In the genomic region with DNA sequence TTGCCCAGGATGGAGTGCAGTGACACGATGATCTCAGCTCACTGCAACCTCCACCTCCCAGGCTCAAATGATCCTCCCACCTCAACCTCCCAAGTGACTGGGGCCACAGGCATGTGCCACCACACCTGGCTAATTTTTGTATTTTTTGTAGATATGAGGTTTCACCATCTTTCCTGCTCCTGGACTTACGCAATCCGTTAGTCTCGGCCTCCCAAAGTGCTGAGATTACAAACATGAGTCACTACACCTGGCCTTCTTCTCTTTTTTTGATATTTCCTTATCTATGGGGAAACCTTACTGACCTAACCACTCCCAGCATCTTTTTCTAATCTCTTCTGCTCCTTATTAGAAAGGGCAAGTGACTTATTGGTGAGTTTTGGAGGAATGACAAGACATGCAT, we compare ENCODE assay signal across 25 cellular contexts.
"Had no signal": no experiment of that assay in that cellular context is flagged by ENCODE, and none has a peak within 500 bp of the region (broad histone marks: within the 10 kb centered on the region; RNA-seq: fewer than 3 reads in every experiment).

No MANE protein-coding gene starts in this region.

- H3K27me3 ChIP-seq: brain microvascular endothelial cell, gastrocnemius medialis, hepatocyte, right atrium auricular region, tibial nerve had no signal

- H3K36me3 ChIP-seq: brain microvascular endothelial cell, gastrocnemius medialis, right atrium auricular region, tibial nerve had no signal

- H3K4me2 ChIP-seq: hepatocyte had no signal

- H3K36me3 Mint-ChIP-seq: natural killer cell treated with Interleukin-12 subunit alpha and Interleukin-12 subunit beta and Interleukin-15 and Interleukin-18, amount 100 ng/mL, for 72 hours; WTC11 had no signal

- H3K27ac ChIP-seq: brain microvascular endothelial cell, gastrocnemius medialis, hepatocyte, right atrium auricular region, tibial nerve had no signal

- H3K27ac Mint-ChIP-seq: activated CD4-positive, alpha-beta memory T cell treated with anti-CD3 and anti-CD28 coated beads, Interleukin-2, amount 10 ng/mL, durations not matched to agents 7 days and 5 days; activated CD4-positive, alpha-beta T cell treated with anti-CD3 and anti-CD28 coated beads, Interleukin-2, amount 10 ng/mL, durations not matched to agents 7 days and 5 days; activated T-cell treated with anti-CD3 and anti-CD28 coated beads, Interleukin-2, amount 50 U/mL, for 24 hours; natural killer cell treated with Interleukin-12 subunit alpha and Interleukin-12 subunit beta and Interleukin-15 and Interleukin-18, amount 100 ng/mL, for 72 hours; WTC11 had no signal

- H3K4me1 ChIP-seq: gastrocnemius medialis, right atrium auricular region, tibial nerve had no signal

- DNase-seq: activated CD4-positive, alpha-beta memory T cell treated with anti-CD3 and anti-CD28 coated beads, Interleukin-2, amount 10 ng/mL, durations not matched to agents 7 days and 5 days; activated CD4-positive, alpha-beta T cell treated with anti-CD3 and anti-CD28 coated beads for 1 hour; activated CD4-positive, alpha-beta T cell treated with anti-CD3 and anti-CD28 coated beads, Interleukin-2, amount 10 ng/mL, durations not matched to agents 7 days and 5 days; activated CD8-positive, alpha-beta memory T cell treated with anti-CD3 and anti-CD28 coated beads, Interleukin-2, amount 50 U/mL, for 48 hours; activated gamma-delta T cell; activated naive CD4-positive, alpha-beta T cell treated with anti-CD3 and anti-CD28 coated beads, Interleukin-2, amount 50 U/mL, for 16 hours; activated T-cell treated with anti-CD3 and anti-CD28 coated beads, Interleukin-2, amount 50 U/mL, for 24 hours; amniotic stem cell; brain microvascular endothelial cell; central memory CD4-positive, alpha-beta T cell; dermis blood vessel endothelial cell; effector CD8-positive, alpha-beta T cell; erythroblast; gastrocnemius medialis; left cardiac atrium; left ventricle myocardium superior; mucosa of descending colon; stimulated activated CD4-positive, alpha-beta T cell treated with anti-CD3 and anti-CD28 coated beads, Interleukin-15, amount 100 ng/mL, for 24 hours; stimulated activated CD4-positive, alpha-beta T cell treated with anti-CD3 and anti-CD28 coated beads, Interleukin-2, amount 100 ng/mL, for 24 hours; stimulated activated naive CD4-positive, alpha-beta T cell had no signal

- H3K4me1 Mint-ChIP-seq: activated CD4-positive, alpha-beta memory T cell treated with anti-CD3 and anti-CD28 coated beads, Interleukin-2, amount 10 ng/mL, durations not matched to agents 7 days and 5 days; activated CD4-positive, alpha-beta T cell treated with anti-CD3 and anti-CD28 coated beads, Interleukin-2, amount 10 ng/mL, durations not matched to agents 7 days and 5 days; WTC11 had no signal

- H3K79me2 ChIP-seq: hepatocyte had no signal

- H3K9me3 ChIP-seq: gastrocnemius medialis, mucosa of descending colon, right atrium auricular region, tibial nerve had no signal

- H3K4me3 ChIP-seq: gastrocnemius medialis, hepatocyte, mucosa of descending colon, right atrium auricular region, tibial nerve had no signal

- H3K4me3 Mint-ChIP-seq: activated CD4-positive, alpha-beta memory T cell treated with anti-CD3 and anti-CD28 coated beads, Interleukin-2, amount 10 ng/mL, durations not matched to agents 7 days and 5 days; activated CD4-positive, alpha-beta T cell treated with anti-CD3 and anti-CD28 coated beads, Interleukin-2, amount 10 ng/mL, durations not matched to agents 7 days and 5 days; activated T-cell treated with anti-CD3 and anti-CD28 coated beads, Interleukin-2, amount 50 U/mL, for 24 hours; natural killer cell treated with Interleukin-12 subunit alpha and Interleukin-12 subunit beta and Interleukin-15 and Interleukin-18, amount 100 ng/mL, for 72 hours; WTC11 had no signal

- H3K27me3 Mint-ChIP-seq: activated CD4-positive, alpha-beta memory T cell treated with anti-CD3 and anti-CD28 coated beads, Interleukin-2, amount 10 ng/mL, durations not matched to agents 7 days and 5 days; activated CD4-positive, alpha-beta T cell treated with anti-CD3 and anti-CD28 coated beads, Interleukin-2, amount 10 ng/mL, durations not matched to agents 7 days and 5 days; natural killer cell treated with Interleukin-12 subunit alpha and Interleukin-12 subunit beta and Interleukin-15 and Interleukin-18, amount 100 ng/mL, for 72 hours had no signal

- H2AFZ ChIP-seq: hepatocyte had no signal

- ATAC-seq: gastrocnemius medialis; left cardiac atrium; left ventricle myocardium superior; mucosa of descending colon; natural killer cell treated with Interleukin-12 subunit alpha and Interleukin-12 subunit beta and Interleukin-15 and Interleukin-18, amount 100 ng/mL, for 72 hours; WTC11 had no signal

- H3K9me3 Mint-ChIP-seq: activated CD4-positive, alpha-beta memory T cell treated with anti-CD3 and anti-CD28 coated beads, Interleukin-2, amount 10 ng/mL, durations not matched to agents 7 days and 5 days; activated CD4-positive, alpha-beta T cell treated with anti-CD3 and anti-CD28 coated beads, Interleukin-2, amount 10 ng/mL, durations not matched to agents 7 days and 5 days; activated T-cell treated with anti-CD3 and anti-CD28 coated beads, Interleukin-2, amount 50 U/mL, for 24 hours; natural killer cell treated with Interleukin-12 subunit alpha and Interleukin-12 subunit beta and Interleukin-15 and Interleukin-18, amount 100 ng/mL, for 72 hours; WTC11 had no signal
